22 cellular contexts compared by ENCODE assay signal in the genomic region with DNA sequence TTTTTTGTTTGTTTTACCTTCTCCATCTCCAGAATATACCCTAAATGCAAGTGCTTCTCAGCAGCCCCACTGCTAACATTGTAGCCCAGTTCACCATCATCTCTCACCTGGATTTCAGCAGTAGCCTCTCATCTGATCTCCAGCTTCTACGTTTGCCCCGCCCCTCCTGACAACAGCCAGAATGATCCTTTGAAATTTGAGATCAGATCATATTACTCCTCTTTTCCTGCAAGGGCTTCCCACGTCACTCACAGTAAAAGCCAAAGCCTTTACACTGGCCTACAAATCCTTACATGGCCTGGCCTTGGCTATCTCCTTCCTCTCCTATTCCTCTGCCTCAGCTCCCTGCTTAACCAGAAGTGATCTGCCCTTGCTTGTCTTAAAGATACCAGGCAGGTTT.
DNase-seq lines count a peak whose midpoint lies in the region; ATAC-seq and TF ChIP-seq lines count a peak whose summit lies in the region.
"Had no signal": no experiment of that assay in that cellular context is flagged by ENCODE, and none has a peak within 500 bp of the region (broad histone marks: within the 10 kb centered on the region; RNA-seq: fewer than 3 reads in every experiment).

No MANE protein-coding gene starts in this region.

- H3K4me1 Mint-ChIP-seq in MCF 10A (ENCODE audit: insufficient read depth, unreplicated experiment) (no peaks in the 10 kb centered on the region), WTC11 (peaks cover 13% of the 10 kb centered on the region)
- H3K4me1 Mint-ChIP-seq: central memory CD8-positive, alpha-beta T cell; immature natural killer cell had no signal

- BruUV-seq in MCF 10A (replicated peaks; lab: Mats Ljungman, UMichigan) = no TSS peak

- CTCF ChIA-PET in MCF 10A (lab: Yijun Ruan, JAX) (interaction anchor here (0.7 kb wide), 1 partner anchor 22 kb away, joined by 6 read pairs; no protein-coding TSS in a partner anchor), WTC11 (lab: Charles Lee) (interaction anchor here (1.4 kb wide), 1 partner anchor 14 kb away, joined by 8 read pairs; no protein-coding TSS in a partner anchor)

- TF ChIP-seq POLR2A in breast epithelium (IDR thresholded peaks at IDR 0.05) = no peak

- in situ Hi-C loops in GM13977 (cut with MboI; ENCODE audit: low pct_unique_long_range_greater_than_20kb, low sequenced_read_pairs, unreplicated experiment) = no loop called here

- no peak for TF ChIP-seq CTCF in MCF 10A (IDR thresholded peaks at IDR 0.05; ENCODE audit: unreplicated experiment)
- no peak for TF ChIP-seq CTCF in breast epithelium (IDR thresholded peaks at IDR 0.05)
- no peak for TF ChIP-seq CTCF in WTC11 (IDR thresholded peaks at IDR 0.05)
- no peak for TF ChIP-seq CTCF in GM13977 (IDR thresholded peaks at IDR 0.05; ENCODE audit: extremely low read depth, insufficient read depth, missing control alignments)

- no peak overlapping the region for H3K27ac Mint-ChIP-seq in MCF 10A (ENCODE audit: low read depth, unreplicated experiment)
- H3K27ac Mint-ChIP-seq in WTC11 = no peak overlapping the region
- H3K27ac Mint-ChIP-seq: activated naive CD4-positive, alpha-beta T cell treated with anti-CD3 and anti-CD28 coated beads, Interleukin-2, amount 50 U/mL, for 72 hours; immature natural killer cell; neural progenitor cell had no signal

- H3K9me3 Mint-ChIP-seq in MCF 10A (ENCODE audit: unreplicated experiment) (no peaks in the 10 kb centered on the region), WTC11 (peaks cover 5% of the 10 kb centered on the region)
- H3K9me3 Mint-ChIP-seq: activated naive CD4-positive, alpha-beta T cell treated with anti-CD3 and anti-CD28 coated beads, Interleukin-2, amount 50 U/mL, for 72 hours; neural progenitor cell had no signal

- H3K36me3 Mint-ChIP-seq in MCF 10A (ENCODE audit: insufficient read depth, unreplicated experiment) (no peaks in the 10 kb centered on the region), WTC11 (no peaks in the 10 kb centered on the region)
- H3K36me3 Mint-ChIP-seq: activated naive CD4-positive, alpha-beta T cell treated with anti-CD3 and anti-CD28 coated beads, Interleukin-2, amount 50 U/mL, for 72 hours; immature natural killer cell; neural progenitor cell had no signal

- H3K4me3 Mint-ChIP-seq in MCF 10A (ENCODE audit: unreplicated experiment) (no peak overlapping the region), WTC11 (no peak overlapping the region)
- H3K4me3 Mint-ChIP-seq: central memory CD8-positive, alpha-beta T cell; immature natural killer cell; neural progenitor cell had no signal

- no peaks in the 10 kb centered on the region for H3K9me3 ChIP-seq in breast epithelium
- H3K9me3 ChIP-seq: heart left ventricle, left ventricle myocardium inferior, mucosa of descending colon had no signal

- DNase-seq in MCF 10A (ENCODE audit: unreplicated experiment) = peak; percentile 34
- no peak for DNase-seq in breast epithelium (ENCODE audit: low spot score in 2 of 2)
- DNase-seq in NCI-H2107 treated with DMSO at 0.1 percent for 48 hours (lab: John Stamatoyannopoulos, UW; ENCODE audit: unreplicated experiment) = peak; percentile 87
- DNase-seq in WTC11 (ENCODE audit: low spot score) = no peak
- DNase-seq in GM13977 (ENCODE audit: low spot score) = no peak
- DNase-seq in stimulated activated CD4-positive, alpha-beta T cell treated with anti-CD3 and anti-CD28 coated beads, Interleukin-2, amount 100 ng/mL, for 24 hours = no peak
- DNase-seq: activated CD4-positive, alpha-beta T cell treated with anti-CD3 and anti-CD28 coated beads, Interleukin-2, amount 50 U/mL, for 1 hour; aorta; heart left ventricle; immature natural killer cell; left ventricle myocardium inferior; NCI-H1930; NCI-H526 treated with DMSO at 0.1 percent for 48 hours; posterior cingulate gyrus; substantia nigra; T-helper 1 cell had no signal

- POLR2A ChIA-PET in MCF 10A (lab: Yijun Ruan, JAX) (interaction anchor here (0.6 to 1.2 kb wide), 2 partner anchors 10 to 17 kb away, joined by 3 to 6 read pairs; no protein-coding TSS in a partner anchor), WTC11 (lab: Charles Lee) (no interaction called here)

- no peak overlapping the region for H3K4me3 ChIP-seq in breast epithelium
- H3K4me3 ChIP-seq: heart left ventricle, left ventricle myocardium inferior, mucosa of descending colon, neural progenitor cell had no signal

- intact Hi-C loops in MCF 10A (cut with micrococcal nuclease) = no loop called here
- intact Hi-C loops in breast epithelium (cut with DNase I; ENCODE audit: low total_unique reads) = no loop called here

- no peaks in the 10 kb centered on the region for H3K27me3 ChIP-seq in breast epithelium
- H3K27me3 ChIP-seq: heart left ventricle, neural progenitor cell had no signal

- no peaks in the 10 kb centered on the region for H3K27me3 Mint-ChIP-seq in MCF 10A (ENCODE audit: insufficient read depth, unreplicated experiment)
- no peaks in the 10 kb centered on the region for H3K27me3 Mint-ChIP-seq in WTC11 (ENCODE audit: low read depth)
- H3K27me3 Mint-ChIP-seq: central memory CD8-positive, alpha-beta T cell had no signal

- no peak overlapping the region for H3K27ac ChIP-seq in breast epithelium
- H3K27ac ChIP-seq: heart left ventricle, left ventricle myocardium inferior, neural progenitor cell had no signal

- no peaks in the 10 kb centered on the region for H3K36me3 ChIP-seq in breast epithelium
- H3K36me3 ChIP-seq: heart left ventricle, left ventricle myocardium inferior, neural progenitor cell had no signal

- no peaks in the 10 kb centered on the region for H3K4me1 ChIP-seq in breast epithelium
- H3K4me1 ChIP-seq: heart left ventricle, left ventricle myocardium inferior, neural progenitor cell had no signal

- ATAC-seq in WTC11 = peak; percentile 72
- ATAC-seq in HG02973 (IDR thresholded peaks at IDR 0.05; ENCODE audit: unreplicated experiment) = no peak
- ATAC-seq in GM19463 (IDR thresholded peaks at IDR 0.05; ENCODE audit: unreplicated experiment) = no peak
- ATAC-seq: activated naive CD4-positive, alpha-beta T cell treated with anti-CD3 and anti-CD28 coated beads, Interleukin-2, amount 50 U/mL, for 72 hours; heart left ventricle; mucosa of descending colon had no signal

TF ChIP-seq in WTC11, 78 proteins besides CTCF, POLR2A, EP300 and RAD21:
- TF ChIP-seq SOX15 (CRISPR knock-in tag; IDR thresholded peaks at IDR 0.05) = no peak
- TF ChIP-seq ZNF317 (CRISPR knock-in tag; IDR thresholded peaks at IDR 0.05; ENCODE audit: borderline replicate concordance, low read depth) = no peak
- TF ChIP-seq ZNF263 (CRISPR knock-in tag; IDR thresholded peaks at IDR 0.05; ENCODE audit: low read depth) = no peak
- TF ChIP-seq TP53 (CRISPR knock-in tag; IDR thresholded peaks at IDR 0.05) = no peak
- no peak for TF ChIP-seq NR1H2 (CRISPR knock-in tag; IDR thresholded peaks at IDR 0.05)
- TF ChIP-seq ZBTB21 (CRISPR knock-in tag; IDR thresholded peaks at IDR 0.05; ENCODE audit: borderline replicate concordance) = no peak
- TF ChIP-seq PRRX2 (CRISPR knock-in tag; IDR thresholded peaks at IDR 0.05) = no peak
- no peak for TF ChIP-seq ZNF232 (CRISPR knock-in tag; IDR thresholded peaks at IDR 0.05)
- TF ChIP-seq, protein P1, sequence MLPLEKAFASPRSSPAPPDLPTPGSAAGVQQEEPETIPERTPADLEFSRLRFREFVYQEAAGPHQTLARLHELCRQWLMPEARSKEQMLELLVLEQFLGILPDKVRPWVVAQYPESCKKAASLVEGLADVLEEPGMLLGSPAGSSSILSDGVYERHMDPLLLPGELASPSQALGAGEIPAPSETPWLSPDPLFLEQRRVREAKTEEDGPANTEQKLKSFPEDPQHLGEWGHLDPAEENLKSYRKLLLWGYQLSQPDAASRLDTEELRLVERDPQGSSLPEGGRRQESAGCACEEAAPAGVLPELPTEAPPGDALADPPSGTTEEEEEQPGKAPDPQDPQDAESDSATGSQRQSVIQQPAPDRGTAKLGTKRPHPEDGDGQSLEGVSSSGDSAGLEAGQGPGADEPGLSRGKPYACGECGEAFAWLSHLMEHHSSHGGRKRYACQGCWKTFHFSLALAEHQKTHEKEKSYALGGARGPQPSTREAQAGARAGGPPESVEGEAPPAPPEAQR (CRISPR knock-in tag; IDR thresholded peaks at IDR 0.05) = no peak
- no peak for TF ChIP-seq SP1 (CRISPR knock-in tag; conservative IDR thresholded peaks at IDR 0.05)

Comparison
In these comparisons a context has a peak if more than half of its experiments do, and no peak if none do; other contexts are left out.
1. DNase-seq: peak in MCF 10A (single experiment) and NCI-H2107 treated with DMSO at 0.1 percent for 48 hours (single experiment); none in breast epithelium (0 of 2), WTC11 (single experiment), GM13977 (single experiment) and stimulated activated CD4-positive, alpha-beta T cell treated with anti-CD3 and anti-CD28 coated beads, Interleukin-2, amount 100 ng/mL, for 24 hours (0 of 2).